Comparison of ENCODE assay signal across 36 cellular contexts in the genomic region with DNA sequence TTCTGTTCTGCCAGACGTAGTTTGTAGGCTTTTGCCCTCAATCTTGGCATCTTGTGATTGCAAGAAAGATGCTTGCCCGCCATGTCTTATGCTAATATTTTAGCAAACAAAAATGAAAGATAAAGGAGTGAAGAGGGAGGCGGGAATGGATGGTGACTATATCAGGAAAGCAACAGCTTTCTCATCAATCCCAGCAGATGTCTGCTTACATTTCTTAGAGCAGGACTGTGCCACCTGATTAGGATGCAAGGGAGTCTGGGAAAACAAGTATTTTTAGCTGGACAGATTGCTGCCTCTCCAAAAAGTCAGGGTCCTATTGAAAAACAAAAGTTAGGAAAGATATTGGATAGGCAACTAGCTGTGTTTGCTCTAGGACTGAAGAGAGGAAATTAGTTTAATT.
"Had no signal": no experiment of that assay in that cellular context is flagged by ENCODE, and none has a peak within 500 bp of the region (broad histone marks: within the 10 kb centered on the region; RNA-seq: fewer than 3 reads in every experiment).

No MANE protein-coding gene starts in this region.

- H3K36me3 ChIP-seq: ascending aorta, breast epithelium, cardiac muscle cell, esophagus muscularis mucosa, gastrocnemius medialis, heart left ventricle, WERI-Rb-1 had no signal

- H3K27me3 Mint-ChIP-seq: brain; dendritic cell treated with granulocyte-macrophage colony-stimulating factor and Interleukin-4, amounts not matched to agents 40 ng/mL and 50 ng/mL, for 4 days had no signal

- H3K9me3 Mint-ChIP-seq: activated B cell treated with CpG ODN at 0.5 μM for 24 hours; activated CD8-positive, alpha-beta T cell treated with anti-CD3 and anti-CD28 coated beads for 36 hours; activated naive CD4-positive, alpha-beta T cell treated with anti-CD3 and anti-CD28 coated beads for 36 hours; activated naive CD4-positive, alpha-beta T cell treated with anti-CD3 and anti-CD28 coated beads, Interleukin-2, amount 50 U/mL, for 24 hours; activated naive CD8-positive, alpha-beta T cell treated with anti-CD3 and anti-CD28 coated beads for 36 hours; activated naive CD8-positive, alpha-beta T cell treated with anti-CD3 and anti-CD28 coated beads, Interleukin-2, amount 50 U/mL, for 24 hours; activated T-cell treated with anti-CD3 and anti-CD28 coated beads, Interleukin-2, amount 50 U/mL, for 4 hours; activated T-helper 17 cell treated with anti-CD3 and anti-CD28 coated beads, Interleukin-2, amount 50 U/mL, for 72 hours; brain; dendritic cell treated with granulocyte-macrophage colony-stimulating factor and Interleukin-4, amounts not matched to agents 40 ng/mL and 50 ng/mL, for 4 days; T-helper 2 cell treated with Interferon-gamma antibody and Interleukin-4, amounts not matched to agents 5 μg/mL and 100 μg/mL, for 36 hours had no signal

- ATAC-seq: activated CD4-positive, CD25-positive, alpha-beta regulatory T cell treated with anti-CD3 and anti-CD28 coated beads, Interleukin-2, amount 50 U/mL, for 24 hours; activated CD8-positive, alpha-beta T cell treated with anti-CD3 and anti-CD28 coated beads for 36 hours; activated naive CD8-positive, alpha-beta T cell treated with anti-CD3 and anti-CD28 coated beads, Interleukin-2, amount 50 U/mL, for 24 hours; activated T-cell treated with anti-CD3 and anti-CD28 coated beads, Interleukin-2, amount 50 U/mL, for 4 hours; activated T-helper 17 cell treated with anti-CD3 and anti-CD28 coated beads, Interleukin-2, amount 50 U/mL, for 72 hours; foreskin keratinocyte; gastrocnemius medialis; T-helper 17 cell had no signal

- H3K4me3 ChIP-seq: ascending aorta, breast epithelium, cardiac muscle cell, coronary artery, dorsolateral prefrontal cortex, esophagus muscularis mucosa, gastrocnemius medialis, heart left ventricle had no signal

- H3K4me3 Mint-ChIP-seq: activated B cell treated with CpG ODN at 0.5 μM for 24 hours; activated CD8-positive, alpha-beta T cell treated with anti-CD3 and anti-CD28 coated beads for 36 hours; activated naive CD4-positive, alpha-beta T cell treated with anti-CD3 and anti-CD28 coated beads for 36 hours; activated naive CD4-positive, alpha-beta T cell treated with anti-CD3 and anti-CD28 coated beads, Interleukin-2, amount 50 U/mL, for 24 hours; activated naive CD8-positive, alpha-beta T cell treated with anti-CD3 and anti-CD28 coated beads for 36 hours; activated naive CD8-positive, alpha-beta T cell treated with anti-CD3 and anti-CD28 coated beads, Interleukin-2, amount 50 U/mL, for 24 hours; activated T-cell treated with anti-CD3 and anti-CD28 coated beads, Interleukin-2, amount 50 U/mL, for 4 hours; activated T-helper 17 cell treated with anti-CD3 and anti-CD28 coated beads, Interleukin-2, amount 50 U/mL, for 72 hours; brain; dendritic cell treated with granulocyte-macrophage colony-stimulating factor and Interleukin-4, amounts not matched to agents 40 ng/mL and 50 ng/mL, for 4 days; T-helper 17 cell; T-helper 2 cell treated with Interferon-gamma antibody and Interleukin-4, amounts not matched to agents 5 μg/mL and 100 μg/mL, for 36 hours had no signal

- H3K4me1 ChIP-seq: breast epithelium, foreskin keratinocyte had no signal

- H3K27me3 ChIP-seq: ascending aorta, breast epithelium, cardiac muscle cell, dorsolateral prefrontal cortex, esophagus muscularis mucosa, foreskin keratinocyte, gastrocnemius medialis, heart left ventricle had no signal

- H3K27ac Mint-ChIP-seq: activated B cell treated with CpG ODN at 0.5 μM for 24 hours; activated CD8-positive, alpha-beta T cell treated with anti-CD3 and anti-CD28 coated beads for 36 hours; activated naive CD4-positive, alpha-beta T cell treated with anti-CD3 and anti-CD28 coated beads for 36 hours; activated naive CD4-positive, alpha-beta T cell treated with anti-CD3 and anti-CD28 coated beads, Interleukin-2, amount 50 U/mL, for 24 hours; activated naive CD8-positive, alpha-beta T cell treated with anti-CD3 and anti-CD28 coated beads for 36 hours; activated naive CD8-positive, alpha-beta T cell treated with anti-CD3 and anti-CD28 coated beads, Interleukin-2, amount 50 U/mL, for 24 hours; activated T-helper 17 cell treated with anti-CD3 and anti-CD28 coated beads, Interleukin-2, amount 50 U/mL, for 72 hours; dendritic cell treated with granulocyte-macrophage colony-stimulating factor and Interleukin-4, amounts not matched to agents 40 ng/mL and 50 ng/mL, for 4 days; T-helper 17 cell; T-helper 2 cell treated with Interferon-gamma antibody and Interleukin-4, amounts not matched to agents 5 μg/mL and 100 μg/mL, for 36 hours had no signal

- H3K4me1 Mint-ChIP-seq: activated B cell treated with CpG ODN at 0.5 μM for 24 hours; activated naive CD4-positive, alpha-beta T cell treated with anti-CD3 and anti-CD28 coated beads, Interleukin-2, amount 50 U/mL, for 24 hours; activated naive CD8-positive, alpha-beta T cell treated with anti-CD3 and anti-CD28 coated beads for 36 hours; activated naive CD8-positive, alpha-beta T cell treated with anti-CD3 and anti-CD28 coated beads, Interleukin-2, amount 50 U/mL, for 24 hours; activated T-helper 17 cell treated with anti-CD3 and anti-CD28 coated beads, Interleukin-2, amount 50 U/mL, for 72 hours; brain; T-helper 17 cell had no signal

- H3K27ac ChIP-seq: ascending aorta, breast epithelium, cardiac muscle cell, coronary artery, dorsolateral prefrontal cortex, esophagus muscularis mucosa, foreskin keratinocyte, gastrocnemius medialis, WERI-Rb-1 had no signal

- DNase-seq: activated B cell treated with CpG ODN at 0.5 μM for 24 hours; activated CD4-positive, alpha-beta T cell treated with anti-CD3 and anti-CD28 coated beads for 48 hours; activated CD4-positive, alpha-beta T cell treated with anti-CD3 and anti-CD28 coated beads, Interleukin-2, amount 50 U/mL, for 1 hour; activated CD4-positive, alpha-beta T cell treated with anti-CD3 and anti-CD28 coated beads, Interleukin-2, amount 50 U/mL, for 48 hours; activated CD8-positive, alpha-beta memory T cell treated with anti-CD3 and anti-CD28 coated beads for 24 hours; activated CD8-positive, alpha-beta T cell treated with anti-CD3 and anti-CD28 coated beads for 36 hours; activated effector memory CD4-positive, alpha-beta T cell treated with Interleukin-2 at 50 U/mL for 16 hours; activated gamma-delta T cell treated with Interleukin-2 at 50 U/mL for 16 hours; activated naive CD4-positive, alpha-beta T cell treated with anti-CD3 and anti-CD28 coated beads for 36 hours; activated naive CD8-positive, alpha-beta T cell treated with anti-CD3 and anti-CD28 coated beads for 36 hours; activated naive CD8-positive, alpha-beta T cell treated with anti-CD3 and anti-CD28 coated beads, Interleukin-2, amount 50 U/mL, for 24 hours; activated T-cell treated with anti-CD3 and anti-CD28 coated beads, Interleukin-2, amount 50 U/mL, for 4 hours; central memory CD4-positive, alpha-beta T cell; cerebellar nuclear complex; dorsolateral prefrontal cortex; effector memory CD4-positive, alpha-beta T cell; erythroblast; foreskin keratinocyte; gastrocnemius medialis; glutamatergic neuron; heart left ventricle; T-helper 1 cell; T-helper 17 cell; T1000; WERI-Rb-1 had no signal

- H3K9me3 ChIP-seq: ascending aorta, breast epithelium, esophagus muscularis mucosa, gastrocnemius medialis, heart left ventricle had no signal

- H3K36me3 Mint-ChIP-seq: activated naive CD4-positive, alpha-beta T cell treated with anti-CD3 and anti-CD28 coated beads, Interleukin-2, amount 50 U/mL, for 24 hours; activated naive CD8-positive, alpha-beta T cell treated with anti-CD3 and anti-CD28 coated beads for 36 hours; brain had no signal
